Comparison of ENCODE assay signal across 28 cellular contexts in the genomic region with DNA sequence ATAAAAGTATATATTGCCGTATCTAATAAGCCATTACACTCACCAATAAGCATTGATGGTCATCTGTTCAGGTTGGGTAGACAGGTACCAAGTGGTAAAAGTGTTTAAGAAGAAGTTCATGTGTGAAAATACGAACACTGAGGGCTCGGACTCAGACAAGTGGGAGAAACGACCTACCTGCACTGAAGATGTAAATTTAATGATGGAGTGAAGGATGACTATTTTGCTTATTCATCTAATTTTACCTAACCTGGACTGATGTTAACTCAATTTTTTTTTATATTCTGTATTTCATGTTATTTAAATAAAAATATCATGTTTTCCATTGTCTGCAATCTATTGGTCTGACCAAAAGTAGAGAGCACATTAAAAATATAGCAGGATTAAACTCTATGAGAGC.
"Had no signal": no experiment of that assay in that cellular context is flagged by ENCODE, and none has a peak within 500 bp of the region (broad histone marks: within the 10 kb centered on the region; RNA-seq: fewer than 3 reads in every experiment).

No MANE protein-coding gene starts in this region.

- H3K9me3 Mint-ChIP-seq: endodermal cell had no signal

- H3K27me3 ChIP-seq: colonic mucosa, dorsolateral prefrontal cortex, esophagus muscularis mucosa, esophagus squamous epithelium, foreskin keratinocyte, gastrocnemius medialis, gastroesophageal sphincter, heart left ventricle, heart right ventricle had no signal

- DNase-seq: colonic mucosa; cortex of kidney; dermis blood vessel endothelial cell; dorsolateral prefrontal cortex; effector CD4-positive, alpha-beta T cell; effector CD8-positive, alpha-beta T cell; effector memory CD4-positive, alpha-beta T cell; effector memory CD8-positive, alpha-beta T cell; endodermal cell; erythroblast; esophagus squamous epithelium; foreskin fibroblast; foreskin keratinocyte; foreskin melanocyte; gastrocnemius medialis; glutamatergic neuron; head of caudate nucleus; heart left ventricle; heart right ventricle had no signal

- H3K4me3 ChIP-seq: colonic mucosa, coronary artery, dorsolateral prefrontal cortex, esophagus muscularis mucosa, esophagus squamous epithelium, gastrocnemius medialis, gastroesophageal sphincter, heart left ventricle, heart right ventricle had no signal

- H3K4me1 ChIP-seq: colonic mucosa, esophagus muscularis mucosa, gastroesophageal sphincter had no signal

- H3K4me3 Mint-ChIP-seq: dendritic cell treated with granulocyte-macrophage colony-stimulating factor and Interleukin-4, amounts not matched to agents 40 ng/mL and 50 ng/mL, for 4 days; effector memory CD8-positive, alpha-beta T cell; endodermal cell had no signal

- H3K27ac ChIP-seq: colonic mucosa, coronary artery, dorsolateral prefrontal cortex, epithelial cell of prostate, esophagus muscularis mucosa, esophagus squamous epithelium, foreskin keratinocyte, gastrocnemius medialis, gastroesophageal sphincter, heart left ventricle, heart right ventricle had no signal

- FAIRE-seq: colon, endometrium, frontal cortex had no signal

- ATAC-seq: effector memory CD8-positive, alpha-beta T cell; esophagus mucosa; foreskin keratinocyte; gastrocnemius medialis; gastroesophageal sphincter; heart left ventricle had no signal

- H3K36me3 ChIP-seq: colonic mucosa, esophagus muscularis mucosa, esophagus squamous epithelium, gastrocnemius medialis, gastroesophageal sphincter, heart left ventricle, heart right ventricle had no signal

- H3K9me3 ChIP-seq: colonic mucosa, esophagus muscularis mucosa, esophagus squamous epithelium, gastrocnemius medialis, gastroesophageal sphincter, heart left ventricle, heart right ventricle had no signal

- H3K27ac Mint-ChIP-seq: dendritic cell treated with granulocyte-macrophage colony-stimulating factor and Interleukin-4, amounts not matched to agents 40 ng/mL and 50 ng/mL, for 4 days; effector memory CD8-positive, alpha-beta T cell; endodermal cell had no signal

- H3K27me3 Mint-ChIP-seq: dendritic cell treated with granulocyte-macrophage colony-stimulating factor and Interleukin-4, amounts not matched to agents 40 ng/mL and 50 ng/mL, for 4 days; effector memory CD8-positive, alpha-beta T cell had no signal
